ENCODE assay signal across 20 cellular contexts in genomic region chr17:28818705-28819295, GRCh38. TPM values are rescaled to one million over a fixed set of nuclear protein-coding genes. Genes with fewer than 3 reads are reported as not detected.
DNase-seq lines count a peak whose midpoint lies in the region; TF ChIP-seq lines count a peak whose summit lies in the region.
"Had no signal": no experiment of that assay in that cellular context is flagged by ENCODE, and none has a peak within 500 bp of the region (broad histone marks: within the 10 kb centered on the region; RNA-seq: fewer than 3 reads in every experiment).

No MANE protein-coding gene starts in this region.

- peaks cover 27% of the 10 kb centered on the region; the same call in 1 of the 2 replicates for H3K79me2 ChIP-seq in OCI-LY7 (ENCODE audit: insufficient read depth, low read depth, low read length)

- intact Hi-C loops in OCI-LY7 (cut with micrococcal nuclease; ENCODE audit: unreplicated experiment) = no loop called here

- no peaks in the 10 kb centered on the region for H3K9me3 ChIP-seq in CD8-positive, alpha-beta memory T cell (ENCODE audit: low read length)
- H3K9me3 ChIP-seq in OCI-LY7 (ENCODE audit: low read length) = no peaks in the 10 kb centered on the region
- H3K9me3 ChIP-seq: esophagus squamous epithelium, right atrium auricular region had no signal

- H3K36me3 Mint-ChIP-seq in CD8-positive, alpha-beta memory T cell = peaks cover 0 to 3% (median 0%) of the 10 kb centered on the region in 3 donors
- H3K36me3 Mint-ChIP-seq in progenitor cell of endocrine pancreas (ENCODE audit: insufficient read depth) = no peaks in the 10 kb centered on the region
- H3K36me3 Mint-ChIP-seq: activated naive CD8-positive, alpha-beta T cell had no signal

- peak overlapping the region in 6 of 8 donors; percentile 2 to 76 (median 44) for H3K27ac Mint-ChIP-seq in CD8-positive, alpha-beta memory T cell
- peak overlapping the region; percentile 35 for H3K27ac Mint-ChIP-seq in progenitor cell of endocrine pancreas
- H3K27ac Mint-ChIP-seq: activated CD4-positive, alpha-beta T cell treated with anti-CD3 and anti-CD28 coated beads for 36 hours had no signal

- no peak overlapping the region for H2AFZ ChIP-seq in OCI-LY7 (ENCODE audit: low read length)

- H3K9me3 Mint-ChIP-seq in CD8-positive, alpha-beta memory T cell = no peaks in the 10 kb centered on the region
- no peaks in the 10 kb centered on the region for H3K9me3 Mint-ChIP-seq in progenitor cell of endocrine pancreas (ENCODE audit: low read depth)
- H3K9me3 Mint-ChIP-seq: CD4-positive, CD25-positive, alpha-beta regulatory T cell had no signal

- H3K27me3 Mint-ChIP-seq in CD8-positive, alpha-beta memory T cell = no peaks in the 10 kb centered on the region
- H3K27me3 Mint-ChIP-seq in progenitor cell of endocrine pancreas = no peaks in the 10 kb centered on the region
- H3K27me3 Mint-ChIP-seq: activated CD4-positive, alpha-beta T cell treated with anti-CD3 and anti-CD28 coated beads for 36 hours; activated naive CD8-positive, alpha-beta T cell; CD4-positive, CD25-positive, alpha-beta regulatory T cell had no signal

- H3K27me3 ChIP-seq in CD8-positive, alpha-beta memory T cell (ENCODE audit: insufficient read depth, low read length, poor library complexity, severe bottlenecking) = no peaks in the 10 kb centered on the region
- H3K27me3 ChIP-seq: esophagus squamous epithelium, right atrium auricular region had no signal

- H3K4me2 ChIP-seq in OCI-LY7 (ENCODE audit: low read length) = no peak overlapping the region

- peaks cover 17 to 34% (median 32%) of the 10 kb centered on the region in 3 donors for H3K4me1 Mint-ChIP-seq in CD8-positive, alpha-beta memory T cell
- H3K4me1 Mint-ChIP-seq in progenitor cell of endocrine pancreas (ENCODE audit: low read depth) = no peaks in the 10 kb centered on the region

- CTCF ChIA-PET in CD8-positive, alpha-beta memory T cell (lab: Charles Lee) = interaction anchor here (1.4 kb wide), 1 partner anchor 9 kb away, joined by 3 read pairs; no protein-coding TSS in a partner anchor
- CTCF ChIA-PET in OCI-LY7 (lab: Charles Lee; ENCODE audit: unreplicated experiment) (interaction anchor here (1.0 kb wide), 1 partner anchor 12 kb away, joined by 3 read pairs; no protein-coding TSS in a partner anchor), HEK293T (lab: Yijun Ruan, JAX) (interaction anchor here (0.5 kb wide), 1 partner anchor 1508 kb away, joined by 4 read pairs; no protein-coding TSS in a partner anchor)

- H3K4me3 Mint-ChIP-seq in CD8-positive, alpha-beta memory T cell = no peak overlapping the region
- H3K4me3 Mint-ChIP-seq in progenitor cell of endocrine pancreas (ENCODE audit: low read depth) = no peak overlapping the region
- H3K4me3 Mint-ChIP-seq: activated CD4-positive, alpha-beta T cell treated with anti-CD3 and anti-CD28 coated beads for 36 hours; activated naive CD8-positive, alpha-beta T cell; CD4-positive, CD25-positive, alpha-beta regulatory T cell had no signal

- H3K4me1 ChIP-seq in CD8-positive, alpha-beta memory T cell (ENCODE audit: insufficient read depth, low read length) = no peaks in the 10 kb centered on the region
- H3K4me1 ChIP-seq in OCI-LY7 (ENCODE audit: insufficient read depth, low read length, poor library complexity, severe bottlenecking) = peaks cover 3% of the 10 kb centered on the region
- H3K4me1 ChIP-seq: esophagus squamous epithelium, right atrium auricular region had no signal

- DNase-seq in CD8-positive, alpha-beta memory T cell = no peak
- DNase-seq in OCI-LY7 (ENCODE audit: low spot score) (no peak), epidermal melanocyte (ENCODE audit: insufficient read length, low spot score) (peak; percentile 32), progenitor cell of endocrine pancreas (ENCODE audit: low spot score, unreplicated experiment) (no peak), middle frontal gyrus (ENCODE audit: extremely low spot score, low spot score) (no peak), HEK293T (ENCODE audit: extremely low spot score) (no peak)
- no peak for DNase-seq in activated CD4-positive, CD25-positive, alpha-beta regulatory T cell (lab: John Stamatoyannopoulos, UW)
- DNase-seq: activated CD4-positive, alpha-beta T cell treated with anti-CD3 and anti-CD28 coated beads for 36 hours; CD4-positive, CD25-positive, alpha-beta regulatory T cell; esophagus squamous epithelium; KBM-7; kidney; MV-4-11; NCI-H1694 treated with DMSO at 0.1 percent for 48 hours; OCI-M1; Right ventricle myocardium superior; T-helper 1 cell had no signal

- no peak for TF ChIP-seq CTCF in OCI-LY7 (conservative IDR thresholded peaks at IDR 0.05; ENCODE audit: low read length)
- no peak for TF ChIP-seq CTCF in progenitor cell of endocrine pancreas (IDR thresholded peaks at IDR 0.05; ENCODE audit: unreplicated experiment)

- H3K36me3 ChIP-seq in CD8-positive, alpha-beta memory T cell (ENCODE audit: insufficient read depth, low read length) = no peaks in the 10 kb centered on the region
- no peaks in the 10 kb centered on the region; the same call in 1 of the 2 replicates for H3K36me3 ChIP-seq in OCI-LY7 (ENCODE audit: insufficient read depth, low read length)
- H3K36me3 ChIP-seq: esophagus squamous epithelium, right atrium auricular region had no signal

- no peak overlapping the region for H3K27ac ChIP-seq in CD8-positive, alpha-beta memory T cell (ENCODE audit: low read depth, low read length)
- no peak overlapping the region for H3K27ac ChIP-seq in OCI-LY7 (ENCODE audit: low read depth, low read length, poor library complexity, severe bottlenecking)
- H3K27ac ChIP-seq: esophagus squamous epithelium, right atrium auricular region had no signal

- H3K9me2 ChIP-seq in OCI-LY7 (ENCODE audit: insufficient read depth, low read length) = no peaks in the 10 kb centered on the region

- H3K4me3 ChIP-seq in CD8-positive, alpha-beta memory T cell (ENCODE audit: low read length) = no peak overlapping the region
- no peak overlapping the region for H3K4me3 ChIP-seq in OCI-LY7 (ENCODE audit: low read depth, low read length, poor library complexity, severe bottlenecking)
- H3K4me3 ChIP-seq: esophagus squamous epithelium, lung, right atrium auricular region had no signal

- BruUV-seq in OCI-LY7 (replicated peaks; lab: Mats Ljungman, UMichigan) = TSS peak; percentile 32

- POLR2A ChIA-PET in CD8-positive, alpha-beta memory T cell (lab: Charles Lee) = interaction anchor here (0.6 to 0.7 kb wide), 2 partner anchors 24 to 183 kb away, joined by 3 to 5 read pairs; partner anchors contain the start of gene FAM222B
- POLR2A ChIA-PET in OCI-LY7 (lab: Charles Lee) = interaction anchor here (0.5 to 1.4 kb wide), 7 partner anchors 8 to 86 kb away, joined by 3 to 5 read pairs (median 4); no protein-coding TSS in a partner anchor
- POLR2A ChIA-PET in HEK293T (lab: Yijun Ruan, JAX) = interaction anchor here (1.4 kb wide), 1 partner anchor 24 kb away, joined by 4 read pairs; the partner anchor contains the start of gene FAM222B

- no peaks in the 10 kb centered on the region for H4K20me1 ChIP-seq in OCI-LY7 (ENCODE audit: insufficient read depth, low read length)

TF ChIP-seq in HEK293T, 16 proteins besides CTCF, POLR2A, EP300 and RAD21:
- TF ChIP-seq LEF1 (IDR thresholded peaks at IDR 0.05; ENCODE audit: borderline replicate concordance) (no peak), CTBP1 (IDR thresholded peaks at IDR 0.05; ENCODE audit: borderline replicate concordance) (no peak), NFRKB (IDR thresholded peaks at IDR 0.05) (no peak), L3MBTL2 (conservative IDR thresholded peaks at IDR 0.05) (no peak), FOXK2 (IDR thresholded peaks at IDR 0.05) (no peak), FOXM1 (IDR thresholded peaks at IDR 0.05; ENCODE audit: borderline replicate concordance) (no peak), ELF4 (IDR thresholded peaks at IDR 0.05) (no peak), ZNF384 (IDR thresholded peaks at IDR 0.05) (no peak), SP1 (IDR thresholded peaks at IDR 0.05) (no peak)

RNA-seq across cellular contexts. Expression of gene FAM222B, which starts 23.8 kb away (rescaled TPM):
- 10 to 100 TPM; 20.6 to 21.5 TPM for total RNA-seq in CD8-positive, alpha-beta memory T cell
- polyA plus RNA-seq in CD8-positive, alpha-beta memory T cell = 19.3 TPM
- total RNA-seq in OCI-LY7 (2014; rRNA removed; shearing (Covaris generic)) = 4.0 and 4.6 TPM in 2 replicates
- total RNA-seq in OCI-LY7 (2022) (15.2 and 19.7 TPM in 2 replicates), progenitor cell of endocrine pancreas (48.9 and 58.7 TPM in 2 replicates)

RNA-seq across cellular contexts. Expression of gene ERAL1, which starts 36.0 kb away (rescaled TPM):
- total RNA-seq in CD8-positive, alpha-beta memory T cell = 10 to 100 TPM; 84.1 to 86.2 TPM
- 44.7 TPM for polyA plus RNA-seq in CD8-positive, alpha-beta memory T cell
- total RNA-seq in OCI-LY7 (2014; rRNA removed; shearing (Covaris generic)) = 25.0 and 30.8 TPM in 2 replicates
- total RNA-seq in OCI-LY7 (2022) = 58.0 and 62.1 TPM in 2 replicates
- 49.2 and 49.7 TPM in 2 replicates for total RNA-seq in progenitor cell of endocrine pancreas
